ENCODE assay signal across 36 cellular contexts in genomic region chr1:200966934-200967333, GRCh38.
"Had no signal": no experiment of that assay in that cellular context is flagged by ENCODE, and none has a peak within 500 bp of the region (broad histone marks: within the 10 kb centered on the region; RNA-seq: fewer than 3 reads in every experiment).

No MANE protein-coding gene starts in this region.

- H3K36me3 ChIP-seq: adrenal gland, breast epithelium, SJSA1 had no signal

- H3K9me3 Mint-ChIP-seq: activated B cell treated with CpG ODN at 0.5 μM for 24 hours; activated CD4-positive, alpha-beta memory T cell treated with anti-CD3 and anti-CD28 coated beads for 36 hours; activated naive CD4-positive, alpha-beta T cell treated with anti-CD3 and anti-CD28 coated beads, Interleukin-2, amount 10 ng/mL, durations not matched to agents 7 days and 5 days; activated naive CD8-positive, alpha-beta T cell treated with anti-CD3 and anti-CD28 coated beads, Interleukin-2, amount 10 ng/mL, durations not matched to agents 7 days and 5 days; T-cell had no signal

- H3K4me1 ChIP-seq: adrenal gland, body of pancreas, breast epithelium, Peyer's patch, SJSA1 had no signal

- H3K27me3 ChIP-seq: adrenal gland, body of pancreas, breast epithelium, Peyer's patch, SJSA1 had no signal

- H3K27me3 Mint-ChIP-seq: activated B cell treated with CpG ODN at 0.5 μM for 24 hours; activated CD4-positive, alpha-beta memory T cell treated with anti-CD3 and anti-CD28 coated beads for 36 hours; activated naive CD8-positive, alpha-beta T cell treated with anti-CD3 and anti-CD28 coated beads, Interleukin-2, amount 10 ng/mL, durations not matched to agents 7 days and 5 days; T-cell had no signal

- H3K27ac Mint-ChIP-seq: activated B cell treated with CpG ODN at 0.5 μM for 24 hours; activated CD4-positive, alpha-beta memory T cell treated with anti-CD3 and anti-CD28 coated beads for 36 hours; activated CD8-positive, alpha-beta memory T cell treated with anti-CD3 and anti-CD28 coated beads, Interleukin-2, amount 10 ng/mL, durations not matched to agents 7 days and 5 days; activated naive CD8-positive, alpha-beta T cell treated with anti-CD3 and anti-CD28 coated beads, Interleukin-2, amount 10 ng/mL, durations not matched to agents 7 days and 5 days; T-cell had no signal

- H3K4me1 Mint-ChIP-seq: activated CD8-positive, alpha-beta memory T cell treated with anti-CD3 and anti-CD28 coated beads, Interleukin-2, amount 10 ng/mL, durations not matched to agents 7 days and 5 days; activated naive CD4-positive, alpha-beta T cell treated with anti-CD3 and anti-CD28 coated beads, Interleukin-2, amount 10 ng/mL, durations not matched to agents 7 days and 5 days had no signal

- H3K27ac ChIP-seq: adrenal gland, body of pancreas, breast epithelium, KMS-11, Peyer's patch, SJSA1, VCaP had no signal

- H3K9me3 ChIP-seq: adrenal gland, body of pancreas, breast epithelium, Peyer's patch, SJSA1, SK-N-SH had no signal

- H3K4me3 ChIP-seq: adrenal gland, body of pancreas, breast epithelium, Peyer's patch, SJSA1 had no signal

- DNase-seq: activated B cell treated with CpG ODN at 0.5 μM for 24 hours; activated CD4-positive, alpha-beta memory T cell treated with anti-CD3 and anti-CD28 coated beads for 36 hours; activated CD4-positive, alpha-beta T cell treated with anti-CD3 and anti-CD28 coated beads for 4 hours; activated CD4-positive, alpha-beta T cell treated with anti-CD3 and anti-CD28 coated beads, Interleukin-2, amount 50 U/mL, for 1 hour; activated CD4-positive, CD25-positive, alpha-beta regulatory T cell treated with anti-CD3 and anti-CD28 coated beads, Interleukin-2, amount 50 U/mL, for 72 hours; activated CD8-positive, alpha-beta memory T cell treated with anti-CD3 and anti-CD28 coated beads for 24 hours; activated CD8-positive, alpha-beta memory T cell treated with anti-CD3 and anti-CD28 coated beads, Interleukin-2, amount 10 ng/mL, durations not matched to agents 7 days and 5 days; activated CD8-positive, alpha-beta memory T cell treated with anti-CD3 and anti-CD28 coated beads, Interleukin-2, amount 50 U/mL, for 48 hours; activated effector memory CD4-positive, alpha-beta T cell treated with Interleukin-2 at 50 U/mL for 16 hours; activated naive CD4-positive, alpha-beta T cell treated with anti-CD3 and anti-CD28 coated beads, Interleukin-2, amount 10 ng/mL, durations not matched to agents 7 days and 5 days; activated naive CD8-positive, alpha-beta T cell treated with anti-CD3 and anti-CD28 coated beads, Interleukin-2, amount 10 ng/mL, durations not matched to agents 7 days and 5 days; activated T-cell treated with anti-CD3 and anti-CD28 coated beads, Interleukin-2, amount 50 U/mL, for 48 hours; adrenal gland; body of pancreas; MM.1S; NCI-H1092 treated with DMSO at 0.1 percent for 48 hours; NCI-H1417; NCI-H146; NCI-H1930; NCI-H2081 treated with DMSO at 0.1 percent for 48 hours; NCI-H345; NCI-H526; NCI-H748 treated with DMSO at 0.1 percent for 48 hours; NK-92 treated with Interleukin-12 subunit alpha and Interleukin-12 subunit beta, amount 100 ng/mL, for 24 hours; PC-3; Peyer's patch; RPMI8226; SHP77 treated with DMSO at 0.1 percent for 48 hours; SK-N-SH; T-cell; T-helper 2 cell; T-helper 9 cell had no signal

- H3K4me3 Mint-ChIP-seq: activated B cell treated with CpG ODN at 0.5 μM for 24 hours; activated CD4-positive, alpha-beta memory T cell treated with anti-CD3 and anti-CD28 coated beads for 36 hours; activated CD8-positive, alpha-beta memory T cell treated with anti-CD3 and anti-CD28 coated beads, Interleukin-2, amount 10 ng/mL, durations not matched to agents 7 days and 5 days; activated naive CD4-positive, alpha-beta T cell treated with anti-CD3 and anti-CD28 coated beads, Interleukin-2, amount 10 ng/mL, durations not matched to agents 7 days and 5 days; activated naive CD8-positive, alpha-beta T cell treated with anti-CD3 and anti-CD28 coated beads, Interleukin-2, amount 10 ng/mL, durations not matched to agents 7 days and 5 days; T-cell had no signal

- ATAC-seq: activated CD8-positive, alpha-beta memory T cell treated with anti-CD3 and anti-CD28 coated beads, Interleukin-2, amount 10 ng/mL, durations not matched to agents 7 days and 5 days; body of pancreas; PC-3; T-cell had no signal
